ENCODE assay signal across 27 cellular contexts in the genomic region with DNA sequence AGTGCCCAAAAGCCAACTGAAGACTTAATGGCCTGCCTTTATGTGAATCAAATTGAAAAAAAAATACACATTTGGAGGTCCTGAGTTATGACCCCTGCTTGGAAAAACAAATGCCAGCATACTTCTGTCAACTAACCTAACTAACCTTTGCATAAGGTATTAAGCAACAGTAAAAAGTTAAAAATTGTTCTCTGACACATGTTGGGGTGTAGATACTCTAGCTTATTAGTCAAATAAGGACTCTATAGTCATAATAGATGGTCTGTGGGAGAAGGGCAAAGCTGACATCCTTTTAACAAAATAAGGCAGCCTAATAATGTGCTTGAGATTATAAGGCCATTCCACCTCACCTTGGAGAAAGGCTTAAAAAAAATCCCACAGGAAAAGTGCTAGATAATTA.
DNase-seq lines count a peak whose midpoint lies in the region; ATAC-seq, FAIRE-seq and TF ChIP-seq lines count a peak whose summit lies in the region.
"Had no signal": no experiment of that assay in that cellular context is flagged by ENCODE, and none has a peak within 500 bp of the region (broad histone marks: within the 10 kb centered on the region; RNA-seq: fewer than 3 reads in every experiment).

No MANE protein-coding gene starts in this region.

- no peak overlapping the region for H3K4me3 Mint-ChIP-seq in natural killer cell treated with Interleukin-12 subunit alpha and Interleukin-12 subunit beta and Interleukin-15 and Interleukin-18, amount 100 ng/mL, for 72 hours
- no peak overlapping the region for H3K4me3 Mint-ChIP-seq in natural killer cell
- H3K4me3 Mint-ChIP-seq in stimulated activated naive B cell treated with anti-CD40 and anti-IgM and Interleukin-4, amounts not matched to agents 10 μg/mL and 1 μg/mL and 100 μg/mL, for 72 hours, result no peak overlapping the region
- H3K4me3 Mint-ChIP-seq: activated naive CD8-positive, alpha-beta T cell treated with anti-CD3 and anti-CD28 coated beads, Interleukin-2, amount 10 ng/mL, durations not matched to agents 7 days and 5 days had no signal

- peaks cover 17% of the 10 kb centered on the region for H3K79me2 ChIP-seq in GM12878 (ENCODE audit: control insufficient read depth, insufficient read depth, low read length)

- intact Hi-C loops in natural killer cell (cut with micrococcal nuclease), result no loop called here
- intact Hi-C loops in GM12878 (cut with micrococcal nuclease; ENCODE audit: unreplicated experiment), result no loop called here
- intact Hi-C loops in gastrocnemius medialis (cut with DNase I; ENCODE audit: low total_unique reads), result no loop called here

- H3K27me3 Mint-ChIP-seq in natural killer cell treated with Interleukin-12 subunit alpha and Interleukin-12 subunit beta and Interleukin-15 and Interleukin-18, amount 100 ng/mL, for 72 hours, result no peaks in the 10 kb centered on the region
- H3K27me3 Mint-ChIP-seq in natural killer cell (ENCODE audit: low read depth in 2 of 2), result no peaks in the 10 kb centered on the region
- H3K27me3 Mint-ChIP-seq in stimulated activated naive B cell treated with anti-CD40 and anti-IgM and Interleukin-4, amounts not matched to agents 10 μg/mL and 1 μg/mL and 100 μg/mL, for 72 hours, result no peaks in the 10 kb centered on the region
- H3K27me3 Mint-ChIP-seq: activated naive CD8-positive, alpha-beta T cell treated with anti-CD3 and anti-CD28 coated beads, Interleukin-2, amount 10 ng/mL, durations not matched to agents 7 days and 5 days had no signal

- RAD21 ChIA-PET in GM12878 (lab: Charles Lee; ENCODE audit: unreplicated experiment), result interaction anchor here (2.1 to 16.5 kb wide), 3 partner anchors 16 to 81 kb away, joined by 8 to 209 read pairs (median 15); no protein-coding TSS in a partner anchor

- no peaks in the 10 kb centered on the region; a peak in 2 of 4 replicates for H3K36me3 ChIP-seq in GM12878 (ENCODE audit: control insufficient read depth in 2 of 2, insufficient read depth in 2 of 2, low read length in 1 of 2)
- no peaks in the 10 kb centered on the region for H3K36me3 ChIP-seq in gastrocnemius medialis
- H3K36me3 ChIP-seq: esophagus squamous epithelium, thoracic aorta, vagina had no signal

- no peak overlapping the region for H2AFZ ChIP-seq in GM12878 (ENCODE audit: control insufficient read depth, low read depth, low read length)

- H3K4me1 Mint-ChIP-seq in natural killer cell treated with Interleukin-12 subunit alpha and Interleukin-12 subunit beta and Interleukin-15 and Interleukin-18, amount 100 ng/mL, for 72 hours (ENCODE audit: low read depth in 2 of 2), result peaks cover 58 to 61% of the 10 kb centered on the region in 2 donors
- peaks cover 11 to 27% of the 10 kb centered on the region in 2 donors for H3K4me1 Mint-ChIP-seq in natural killer cell
- H3K4me1 Mint-ChIP-seq in stimulated activated naive B cell treated with anti-CD40 and anti-IgM and Interleukin-4, amounts not matched to agents 10 μg/mL and 1 μg/mL and 100 μg/mL, for 72 hours, result peaks cover 39 to 79% of the 10 kb centered on the region in 2 donors

- peak overlapping the region; percentile 21 to 37 for H3K27ac Mint-ChIP-seq in natural killer cell treated with Interleukin-12 subunit alpha and Interleukin-12 subunit beta and Interleukin-15 and Interleukin-18, amount 100 ng/mL, for 72 hours
- H3K27ac Mint-ChIP-seq in natural killer cell, result peak overlapping the region in 1 of 2 donors; percentile 10
- no peak overlapping the region for H3K27ac Mint-ChIP-seq in stimulated activated naive B cell treated with anti-CD40 and anti-IgM and Interleukin-4, amounts not matched to agents 10 μg/mL and 1 μg/mL and 100 μg/mL, for 72 hours
- H3K27ac Mint-ChIP-seq: activated naive CD8-positive, alpha-beta T cell treated with anti-CD3 and anti-CD28 coated beads, Interleukin-2, amount 10 ng/mL, durations not matched to agents 7 days and 5 days had no signal

- H3K9me3 ChIP-seq in GM12878 (replicated peaks; ENCODE audit: control insufficient read depth, insufficient read depth, low read length) (no peaks in the 10 kb centered on the region), gastrocnemius medialis (no peaks in the 10 kb centered on the region)
- H3K9me3 ChIP-seq: esophagus squamous epithelium, thoracic aorta, vagina had no signal

- TF ChIP-seq RAD21 in GM12878 (IDR thresholded peaks at IDR 0.05; ENCODE audit: insufficient read depth, low read depth, low read length), result no peak

- H4K20me1 ChIP-seq in GM12878 (ENCODE audit: control insufficient read depth, insufficient read depth), result no peaks in the 10 kb centered on the region

- no peaks in the 10 kb centered on the region for H3K27me3 ChIP-seq in GM12878 (replicated peaks in 1 of 2; ENCODE audit: control insufficient read depth in 2 of 2, insufficient read depth in 2 of 2, low read length in 1 of 2)
- H3K27me3 ChIP-seq in gastrocnemius medialis, result no peaks in the 10 kb centered on the region
- H3K27me3 ChIP-seq: esophagus squamous epithelium, vagina had no signal

- no peak for TF ChIP-seq EP300 in GM12878 (IDR thresholded peaks at IDR 0.05; ENCODE audit: borderline replicate concordance in 1 of 2, control insufficient read depth in 1 of 2, low read depth in 2 of 2, low read length in 2 of 2)

- H3K4me1 ChIP-seq in GM12878 (ENCODE audit: control insufficient read depth, insufficient read depth, low read length), result peaks cover 12% of the 10 kb centered on the region; the same call in 1 of the 2 replicates
- peaks cover 45 to 69% of the 10 kb centered on the region in 2 donors for H3K4me1 ChIP-seq in gastrocnemius medialis
- H3K4me1 ChIP-seq: vagina had no signal

- no peak for DNase-seq in natural killer cell treated with Interleukin-12 subunit alpha and Interleukin-12 subunit beta and Interleukin-15 and Interleukin-18, amount 100 ng/mL, for 72 hours (ENCODE audit: low spot score)
- no peak for DNase-seq in natural killer cell
- no peak for DNase-seq in GM12878 (ENCODE audit: low read depth, low spot score)
- no peak for DNase-seq in stimulated activated naive B cell treated with anti-CD40 and anti-IgM and Interleukin-4, amounts not matched to agents 10 μg/mL and 1 μg/mL and 100 μg/mL, for 72 hours
- no peak for DNase-seq in NK-92 (lab: John Stamatoyannopoulos, UW; ENCODE audit: unreplicated experiment)
- DNase-seq in gastrocnemius medialis, result no peak
- no peak for DNase-seq in HK-2 (ENCODE audit: unreplicated experiment)
- DNase-seq: activated CD4-positive, CD25-positive, alpha-beta regulatory T cell treated with anti-CD3 and anti-CD28 coated beads, Interleukin-2, amount 50 U/mL, for 72 hours; activated naive CD8-positive, alpha-beta T cell treated with anti-CD3 and anti-CD28 coated beads, Interleukin-2, amount 10 ng/mL, durations not matched to agents 7 days and 5 days; dermis blood vessel endothelial cell; esophagus squamous epithelium; foreskin melanocyte; KBM-7; left cardiac atrium; NCI-H1105 treated with DMSO at 0.1 percent for 48 hours; posterior cingulate gyrus; stimulated activated CD4-positive, alpha-beta T cell treated with anti-CD3 and anti-CD28 coated beads, Interleukin-4, amount 100 ng/mL, for 24 hours; stimulated activated naive CD4-positive, alpha-beta T cell had no signal

- H3K36me3 Mint-ChIP-seq in natural killer cell treated with Interleukin-12 subunit alpha and Interleukin-12 subunit beta and Interleukin-15 and Interleukin-18, amount 100 ng/mL, for 72 hours, result peaks cover 20% of the 10 kb centered on the region
- no peaks in the 10 kb centered on the region for H3K36me3 Mint-ChIP-seq in natural killer cell
- H3K36me3 Mint-ChIP-seq in stimulated activated naive B cell treated with anti-CD40 and anti-IgM and Interleukin-4, amounts not matched to agents 10 μg/mL and 1 μg/mL and 100 μg/mL, for 72 hours, result peaks cover 31 to 42% of the 10 kb centered on the region in 2 donors

- H3K9ac ChIP-seq in GM12878 (ENCODE audit: control insufficient read depth, insufficient read depth, low read length), result no peak overlapping the region

- H3K4me3 ChIP-seq in GM12878 (no peak overlapping the region), gastrocnemius medialis (no peak overlapping the region)
- H3K4me3 ChIP-seq: esophagus squamous epithelium, thoracic aorta, vagina had no signal

- no peak for ATAC-seq in natural killer cell treated with Interleukin-12 subunit alpha and Interleukin-12 subunit beta and Interleukin-15 and Interleukin-18, amount 100 ng/mL, for 72 hours
- ATAC-seq in natural killer cell (no peak), HG02759 (IDR thresholded peaks at IDR 0.05; ENCODE audit: unreplicated experiment) (peak; percentile 33), GM12878 (peak; percentile 24), gastrocnemius medialis (no peak)
- ATAC-seq in stimulated activated naive B cell treated with anti-CD40 and anti-IgM and Interleukin-4, amounts not matched to agents 10 μg/mL and 1 μg/mL and 100 μg/mL, for 72 hours (replicated peaks), result peak; percentile 43 to 63
- ATAC-seq: sciatic nerve had no signal

- FAIRE-seq in GM12878 (lab: Jason Lieb, UNC), result no peak
- FAIRE-seq: D721Med, endometrium, H1, TTC549 had no signal

- SMC1A ChIA-PET in GM12878 (lab: Charles Lee; ENCODE audit: uncharacterized antibody, unreplicated experiment), result interaction anchor here (1.0 to 7.7 kb wide), 12 partner anchors 8 to 101 kb away, joined by 3 to 115 read pairs (median 8); no protein-coding TSS in a partner anchor

- H3K27ac ChIP-seq in GM12878 (ENCODE audit: control insufficient read depth, insufficient read depth), result no peak overlapping the region
- peak overlapping the region in 2 of 4 donors; percentile 35 to 53 for H3K27ac ChIP-seq in gastrocnemius medialis
- H3K27ac ChIP-seq: esophagus squamous epithelium, RWPE1, thoracic aorta, vagina had no signal

- TF ChIP-seq POLR2A in GM12878 (IDR thresholded peaks at IDR 0.05; ENCODE audit: low read depth, low read length), result no peak
- no peak for TF ChIP-seq POLR2A in gastrocnemius medialis (IDR thresholded peaks at IDR 0.05)

- CTCF ChIA-PET in GM12878 (lab: Yijun Ruan, JAX), result interaction anchor here (1.3 to 5.5 kb wide), 4 partner anchors 10 to 17 kb away, joined by 5 to 31 read pairs (median 10); no protein-coding TSS in a partner anchor

- POLR2A ChIA-PET in GM12878 (lab: Charles Lee), result interaction anchor here (1.1 to 3.8 kb wide), 7 partner anchors 10 to 109 kb away, joined by 3 to 34 read pairs (median 5); no protein-coding TSS in a partner anchor

- TF ChIP-seq CTCF in natural killer cell (IDR thresholded peaks at IDR 0.05) (no peak), GM12878 (IDR thresholded peaks at IDR 0.05 in 2 of 3, conservative IDR thresholded peaks at IDR 0.05 in 1 of 3; ENCODE audit: control insufficient read depth in 2 of 3, extremely low read depth in 1 of 3, insufficient read depth in 1 of 3, low read depth in 3 of 3, low read length in 3 of 3) (no peak), gastrocnemius medialis (IDR thresholded peaks at IDR 0.05 in 4 of 5, conservative IDR thresholded peaks at IDR 0.05 in 1 of 5) (no peak)

- in situ Hi-C loops in GM12878 (cut with MboI) (no loop called here), gastrocnemius medialis (cut with MboI; ENCODE audit: low sequenced_read_pairs in 4 of 4) (no loop called here)

- no peak overlapping the region for H3K4me2 ChIP-seq in GM12878 (ENCODE audit: control insufficient read depth, insufficient read depth)

- no TSS peak for BruUV-seq in GM12878 (replicated peaks; lab: Mats Ljungman, UMichigan)

- no peaks in the 10 kb centered on the region for H3K9me3 Mint-ChIP-seq in natural killer cell treated with Interleukin-12 subunit alpha and Interleukin-12 subunit beta and Interleukin-15 and Interleukin-18, amount 100 ng/mL, for 72 hours
- no peaks in the 10 kb centered on the region for H3K9me3 Mint-ChIP-seq in natural killer cell
- peaks cover 3 to 4% of the 10 kb centered on the region in 2 donors for H3K9me3 Mint-ChIP-seq in stimulated activated naive B cell treated with anti-CD40 and anti-IgM and Interleukin-4, amounts not matched to agents 10 μg/mL and 1 μg/mL and 100 μg/mL, for 72 hours

Comparison
In these comparisons a context has a peak if more than half of its experiments do, and no peak if none do; other contexts are left out.
1. ATAC-seq: peak in HG02759 (single experiment), GM12878 (single experiment) and stimulated activated naive B cell treated with anti-CD40 and anti-IgM and Interleukin-4, amounts not matched to agents 10 μg/mL and 1 μg/mL and 100 μg/mL, for 72 hours (2 of 2); none in natural killer cell treated with Interleukin-12 subunit alpha and Interleukin-12 subunit beta and Interleukin-15 and Interleukin-18, amount 100 ng/mL, for 72 hours (0 of 2), natural killer cell (0 of 3) and gastrocnemius medialis (0 of 2).